8 cellular contexts compared by ENCODE assay signal in the genomic region with DNA sequence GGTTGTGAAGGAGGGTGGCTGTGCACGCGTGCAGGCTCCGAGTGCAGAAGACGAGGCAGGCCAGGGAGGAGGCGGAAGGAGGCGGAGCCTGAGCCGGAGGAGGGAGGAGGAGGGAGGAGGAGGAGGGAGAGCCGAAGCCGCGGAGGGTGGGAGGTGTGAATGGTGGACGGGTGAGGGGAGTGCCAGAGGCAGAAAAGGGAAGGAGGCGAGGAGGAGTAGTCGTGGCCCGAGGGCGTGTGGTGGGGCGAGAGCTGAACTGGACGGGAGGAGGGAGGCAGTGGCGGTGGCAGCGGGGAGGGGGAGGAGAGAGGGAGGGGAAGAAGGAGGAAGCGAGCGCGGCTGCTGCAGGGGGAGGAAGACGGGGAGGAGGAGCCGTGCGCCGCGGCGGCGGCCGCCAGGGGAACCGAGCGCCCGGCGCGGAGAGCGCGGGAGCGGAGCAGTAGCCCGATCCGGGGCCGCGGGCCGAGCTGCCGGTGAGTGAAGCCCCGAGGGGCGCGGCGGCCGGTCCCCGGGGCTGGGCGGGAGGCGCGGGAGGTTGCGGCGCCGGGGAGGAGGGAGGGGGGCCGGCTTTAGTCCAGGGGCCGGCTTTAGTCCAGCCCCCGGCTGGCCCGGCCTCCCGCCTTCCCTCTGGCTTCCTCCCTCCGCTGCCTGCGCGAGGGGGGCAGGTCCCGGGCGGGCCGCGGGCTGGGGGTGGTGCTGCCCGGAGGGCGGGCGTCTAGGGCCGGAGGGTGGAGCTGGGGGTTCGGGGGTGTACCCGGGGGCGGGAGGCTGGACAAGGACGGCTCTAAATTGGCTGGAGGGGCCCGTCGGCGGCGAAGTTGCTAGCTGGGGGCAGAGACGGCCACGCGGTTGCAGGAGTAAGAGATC.
DNase-seq lines count a peak whose midpoint lies in the region; ATAC-seq and TF ChIP-seq lines count a peak whose summit lies in the region.

A gene (plus strand): TSS at position 815 of the 867 bp plus-strand sequence. CDS start 661 bp downstream, outside the sequence.

- ATAC-seq in GM18909 (IDR thresholded peaks at IDR 0.05; ENCODE audit: poor library complexity, unreplicated experiment) (peak; percentile 81), HG03159 (IDR thresholded peaks at IDR 0.05; ENCODE audit: unreplicated experiment) (peak; percentile 74)

- no peaks in the 10 kb centered on the region for H3K27me3 ChIP-seq in layer of hippocampus (ENCODE audit: control insufficient read depth, insufficient read depth, low read length)

- DNase-seq in AG08395 (ENCODE audit: low spot score), result peak; percentile 78
- DNase-seq in NCI-H345 treated with DMSO at 0.1 percent for 48 hours (lab: John Stamatoyannopoulos, UW; ENCODE audit: unreplicated experiment), result peak; percentile 22
- DNase-seq in activated CD4-positive, alpha-beta T cell treated with anti-CD3 and anti-CD28 coated beads for 24 hours (ENCODE audit: low read depth in 2 of 2), result peak; percentile 57 to 65
- DNase-seq in choroid plexus epithelial cell (ENCODE audit: low read depth), result peak; percentile 75
- DNase-seq in stimulated activated CD4-positive, alpha-beta T cell treated with anti-CD3 and anti-CD28 coated beads, Interleukin-1b, Interleukin-23, amount 100 ng/mL, for 4 hours (ENCODE audit: low read depth in 2 of 2), result peak; percentile 68 to 72

- H3K27ac ChIP-seq in layer of hippocampus (ENCODE audit: low read depth, low read length), result peak within 1 kb of the TSS; percentile 77

- no peak for TF ChIP-seq CTCF in choroid plexus epithelial cell (conservative IDR thresholded peaks at IDR 0.05; ENCODE audit: low read depth, low read length)

- H3K4me3 ChIP-seq in choroid plexus epithelial cell (ENCODE audit: low read depth, low read length), result peak within 1 kb of the TSS; percentile 70

Comparison
In these comparisons a context has a peak if more than half of its experiments do, and no peak if none do; other contexts are left out.
1. Peak in every context shown above with its lines: DNase-seq, ATAC-seq, H3K4me3 ChIP-seq and H3K27ac ChIP-seq.
2. DNase-seq: peak in every context shown above with its lines; median percentile 78 in AG08395; 75 in choroid plexus epithelial cell; 70 in stimulated activated CD4-positive, alpha-beta T cell treated with anti-CD3 and anti-CD28 coated beads, Interleukin-1b, Interleukin-23, amount 100 ng/mL, for 4 hours; 61 in activated CD4-positive, alpha-beta T cell treated with anti-CD3 and anti-CD28 coated beads for 24 hours; 22 in NCI-H345 treated with DMSO at 0.1 percent for 48 hours.